8 cellular contexts compared by ENCODE assay signal in the genomic region with DNA sequence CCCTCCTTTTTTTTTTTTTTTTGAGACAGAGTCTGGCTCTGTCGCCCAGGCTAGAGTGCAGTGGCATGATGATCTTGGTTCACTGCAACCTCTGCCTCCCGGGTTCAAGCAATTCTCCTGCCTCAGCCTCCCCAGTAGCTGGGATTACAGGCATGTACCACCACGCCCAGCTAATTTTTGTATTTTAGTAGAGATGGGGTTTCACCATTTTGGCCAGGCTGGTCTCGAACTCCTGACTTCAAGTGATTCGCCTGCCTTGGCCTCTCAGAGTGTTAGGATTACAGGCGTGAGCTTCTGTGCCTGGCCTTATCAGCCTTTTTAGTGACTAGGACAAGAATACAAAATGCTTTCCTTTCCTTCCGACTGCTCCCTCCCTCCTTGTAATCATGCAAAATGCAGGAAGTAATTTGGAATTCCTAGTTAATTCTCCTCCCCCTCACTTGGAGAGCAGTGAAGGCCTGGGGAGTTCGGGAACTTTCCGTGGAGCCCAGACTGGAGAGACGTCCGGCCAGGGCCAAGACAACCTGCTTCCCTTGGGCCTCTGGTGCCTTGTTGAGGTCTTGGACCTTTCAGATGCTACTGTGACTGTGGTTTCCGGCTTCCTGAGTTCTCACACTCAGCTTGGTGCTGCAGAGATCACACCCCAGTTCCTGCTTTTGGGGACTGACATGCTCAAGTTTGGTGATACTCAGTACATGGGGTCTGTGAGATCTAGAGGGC. TPM values are rescaled to one million over a fixed set of nuclear protein-coding genes. Genes with fewer than 3 reads are reported as not detected.
DNase-seq lines count a peak whose midpoint lies in the region; ATAC-seq and TF ChIP-seq lines count a peak whose summit lies in the region.
"Not testable (repeated sequence)": the region's sequence is repeated elsewhere in the genome, so short reads cannot be mapped to it uniquely, and the experiment has no call there.

No MANE protein-coding gene starts in this region.

- H3K4me3 ChIP-seq in GM12864 (ENCODE audit: low read depth, low read length), result peak overlapping the region; percentile 8; the same call in 1 of the 2 replicates
- H3K4me3 ChIP-seq in body of pancreas; trophoblast cell (ENCODE audit: low read depth, low read length): not testable (repeated sequence)

- H3K27ac ChIP-seq in H9 (ENCODE audit: insufficient read length, low read depth, low read length) (peak overlapping the region; percentile 78), body of pancreas (peak overlapping the region in 3 of 4 donors; percentile 4 to 76 (median 63))
- not testable (repeated sequence) for H3K27ac ChIP-seq in trophoblast cell (ENCODE audit: low read depth, low read length)

- H3K9me3 ChIP-seq in H9 (ENCODE audit: control insufficient read depth, low read depth, low read length); body of pancreas; trophoblast cell (ENCODE audit: insufficient read depth, low read depth, low read length): not testable (repeated sequence)

- H3K27ac Mint-ChIP-seq in H9, result peak overlapping the region; percentile 82 to 98 (median 87); a peak in 6 of 7 replicates
- peak overlapping the region; percentile 99 for H3K27ac Mint-ChIP-seq in stimulated activated naive CD8-positive, alpha-beta T cell treated with anti-CD3 and anti-CD28 coated beads, Interleukin-15, Interleukin-2, amounts not matched to agents 100 ng/mL and 50 ng/mL, for 24 hours

- H3K18ac ChIP-seq in H9 (ENCODE audit: insufficient read length, low read depth, low read length), result peak overlapping the region; percentile 79
- not testable (repeated sequence) for H3K18ac ChIP-seq in trophoblast cell (ENCODE audit: low read length)

- not testable (repeated sequence) for H3K23ac ChIP-seq in H9 (ENCODE audit: insufficient read length, low read depth, low read length); trophoblast cell (ENCODE audit: low read length)

- no CpG with 5 or more reads among the region's 12 CpGs for WGBS in H9 (ENCODE audit: extremely low coverage, insufficient read length, low lambda C conversion rate)
- WGBS in body of pancreas, 2 donors, result 61 to 79% methylated on average over 10 to 12 of the region's 12 CpGs
- WGBS in trophoblast cell (ENCODE audit: extremely low coverage, insufficient coverage, insufficient read length), result no CpG with 5 or more reads among the region's 12 CpGs

- peaks cover 21 to 24% of the 10 kb centered on the region in 2 experiments for H3K4me1 Mint-ChIP-seq in H9
- peaks cover 47% of the 10 kb centered on the region for H3K4me1 Mint-ChIP-seq in stimulated activated naive CD8-positive, alpha-beta T cell treated with anti-CD3 and anti-CD28 coated beads, Interleukin-15, Interleukin-2, amounts not matched to agents 100 ng/mL and 50 ng/mL, for 24 hours (ENCODE audit: low read depth)

- ATAC-seq in body of pancreas, result not testable (repeated sequence)

- peak overlapping the region; percentile 91 for H2AFZ ChIP-seq in H9 (ENCODE audit: low read length)
- not testable (repeated sequence) for H2AFZ ChIP-seq in trophoblast cell (ENCODE audit: insufficient read depth, low read length, poor library complexity)

- H3K4me3 Mint-ChIP-seq in H9, result peak overlapping the region in 1 of 2 experiments; percentile 2; a peak in 2 of 5 replicates
- H3K4me3 Mint-ChIP-seq in stimulated activated naive CD8-positive, alpha-beta T cell treated with anti-CD3 and anti-CD28 coated beads, Interleukin-15, Interleukin-2, amounts not matched to agents 100 ng/mL and 50 ng/mL, for 24 hours, result peak overlapping the region; percentile 79

- H3K79me2 ChIP-seq in H9 (ENCODE audit: insufficient read depth, low read length); trophoblast cell (ENCODE audit: control insufficient read depth, insufficient read depth, low read length, poor library complexity): not testable (repeated sequence)

- H4K12ac ChIP-seq in trophoblast cell (ENCODE audit: low read depth, low read length), result peak overlapping the region; percentile 26

- peak overlapping the region; percentile 75 for H2BK20ac ChIP-seq in H9 (ENCODE audit: low read depth, low read length, poor library complexity, severe bottlenecking)

- peak overlapping the region; percentile 34 for H3K9ac ChIP-seq in H9 (ENCODE audit: extremely low read depth, insufficient read length, low read length)
- not testable (repeated sequence) for H3K9ac ChIP-seq in trophoblast cell (ENCODE audit: low read length)

- H3T11ph ChIP-seq in H9 (ENCODE audit: low read length), result not testable (repeated sequence)

- not testable (repeated sequence) for H4K5ac ChIP-seq in H9 (ENCODE audit: insufficient read length, low read depth, low read length)

- H3K4ac ChIP-seq in H9 (ENCODE audit: low read depth, low read length); trophoblast cell (ENCODE audit: low read depth, low read length): not testable (repeated sequence)

- TF ChIP-seq POLR2A in body of pancreas (IDR thresholded peaks at IDR 0.05), result peak in 2 of 3 donors; percentile 32 to 45

- H2BK120ac ChIP-seq in H9 (ENCODE audit: low read depth, low read length, poor library complexity, severe bottlenecking); trophoblast cell (ENCODE audit: insufficient read depth, low read length, poor library complexity): not testable (repeated sequence)

- TF ChIP-seq CTCF in GM12864 (IDR thresholded peaks at IDR 0.05; ENCODE audit: low read depth, low read length, missing control alignments); H9 (conservative IDR thresholded peaks at IDR 0.05); body of pancreas (IDR thresholded peaks at IDR 0.05): not testable (repeated sequence)

- H3K23me2 ChIP-seq in H9 (ENCODE audit: insufficient read length, low read depth, low read length, poor library complexity, severe bottlenecking), result not testable (repeated sequence)

- H3K4me2 ChIP-seq in H9 (ENCODE audit: insufficient read depth, insufficient read length, low read length); trophoblast cell (ENCODE audit: low read length): not testable (repeated sequence)

- H3K4me1 ChIP-seq in H9 (ENCODE audit: insufficient read depth, low read length), result not testable (repeated sequence)
- H3K4me1 ChIP-seq in body of pancreas (peaks cover 25% of the 10 kb centered on the region), trophoblast cell (ENCODE audit: control insufficient read depth in 1 of 2, insufficient read depth in 2 of 2, low read length in 2 of 2) (peaks cover 4 to 13% of the 10 kb centered on the region in 2 experiments)

- intact Hi-C loops in body of pancreas (cut with DNase I), result not testable (repeated sequence)

- not testable (repeated sequence) for H3K36me3 Mint-ChIP-seq in H9 (ENCODE audit: insufficient read depth in 1 of 3, low read depth in 3 of 3); stimulated activated naive CD8-positive, alpha-beta T cell treated with anti-CD3 and anti-CD28 coated beads, Interleukin-15, Interleukin-2, amounts not matched to agents 100 ng/mL and 50 ng/mL, for 24 hours (ENCODE audit: low read depth)

- H3K27me3 ChIP-seq in H9 (ENCODE audit: insufficient read depth, low read length); body of pancreas; trophoblast cell (ENCODE audit: insufficient read depth, low read length): not testable (repeated sequence)

- H4K20me1 ChIP-seq in H9 (ENCODE audit: control insufficient read depth, insufficient read depth, insufficient read length), result not testable (repeated sequence)

- H2BK15ac ChIP-seq in H9 (ENCODE audit: low read depth, low read length), result peak overlapping the region; percentile 92; the same call in 1 of the 2 replicates

- H3K36me3 ChIP-seq in body of pancreas (replicated peaks in 1 of 2; ENCODE audit: insufficient read depth in 1 of 2, low read depth in 2 of 2); trophoblast cell (ENCODE audit: control insufficient read depth in 1 of 2, insufficient read depth in 2 of 2, low read length in 2 of 2): not testable (repeated sequence)

- H3K56ac ChIP-seq in H9 (ENCODE audit: insufficient read length, low read depth, low read length), result not testable (repeated sequence)

- H3K79me1 ChIP-seq in H9 (ENCODE audit: insufficient read depth, low read depth, low read length, poor library complexity, severe bottlenecking); trophoblast cell (ENCODE audit: low read length): not testable (repeated sequence)

- H2BK12ac ChIP-seq in H9 (ENCODE audit: insufficient read length, low read depth, low read length) (peak overlapping the region; percentile 38), trophoblast cell (ENCODE audit: low read length) (peak overlapping the region; percentile 23)

- not testable (repeated sequence) for H3K9me3 Mint-ChIP-seq in H9; stimulated activated naive CD8-positive, alpha-beta T cell treated with anti-CD3 and anti-CD28 coated beads, Interleukin-15, Interleukin-2, amounts not matched to agents 100 ng/mL and 50 ng/mL, for 24 hours

- DNase-seq in GM12864 (ENCODE audit: low read depth) (peak; percentile 92), H9 (peak; percentile 59), M059J (ENCODE audit: low read depth) (peak; percentile 59), body of pancreas (peak in 3 of 4 donors; percentile 37 to 76 (median 38)), hypothalamus (lab: John Stamatoyannopoulos, UW) (peak in 33 of 51 donors; percentile 2 to 61 (median 26)), trophoblast cell (peak in 1 of 2 donors; percentile 11)
- peak; percentile 57 for DNase-seq in activated CD4-positive, alpha-beta T cell treated with anti-CD3 and anti-CD28 coated beads for 48 hours

- not testable (repeated sequence) for H2AK5ac ChIP-seq in H9 (ENCODE audit: insufficient read length, low read length)
- H2AK5ac ChIP-seq in trophoblast cell (ENCODE audit: low read length), result peak overlapping the region; percentile 18

- H3K27me3 Mint-ChIP-seq in H9 (ENCODE audit: low read depth), result peaks cover 19% of the 10 kb centered on the region
- H3K27me3 Mint-ChIP-seq in stimulated activated naive CD8-positive, alpha-beta T cell treated with anti-CD3 and anti-CD28 coated beads, Interleukin-15, Interleukin-2, amounts not matched to agents 100 ng/mL and 50 ng/mL, for 24 hours, result not testable (repeated sequence)

- H4K8ac ChIP-seq in H9 (replicated peaks; ENCODE audit: insufficient read length, low read depth, low read length) (peak overlapping the region; percentile 50), trophoblast cell (ENCODE audit: low read depth, low read length) (peak overlapping the region; percentile 13)

- H2BK5ac ChIP-seq in H9 (ENCODE audit: insufficient read length, low read length); trophoblast cell (ENCODE audit: low read depth, low read length, poor library complexity): not testable (repeated sequence)

- H4K91ac ChIP-seq in H9 (ENCODE audit: insufficient read length, low read depth, low read length), result not testable (repeated sequence)
- peak overlapping the region; percentile 43 for H4K91ac ChIP-seq in trophoblast cell (ENCODE audit: low read depth, low read length)

- peak overlapping the region; percentile 72; the same call in 1 of the 2 replicates for H3K14ac ChIP-seq in H9 (ENCODE audit: insufficient read depth, low read length)
- not testable (repeated sequence) for H3K14ac ChIP-seq in trophoblast cell (ENCODE audit: low read length)

RNA-seq across cellular contexts. Expression of a gene that starts 4.0 kb away (rescaled TPM):
- total RNA-seq in H9 (2021) (50.3 and 55.3 TPM in 2 replicates), body of pancreas (10 to 100 TPM; 17.6 to 25.1 TPM)
- 23.4 and 57.6 TPM in 2 replicates for total RNA-seq in M059J (2014; rRNA removed; shearing (Covaris generic))
- polyA plus RNA-seq in trophoblast cell (2013), result 20.3 and 21.4 TPM in 2 replicates

RNA-seq across cellular contexts. Expression of a gene that starts 25.8 kb away (rescaled TPM):
- total RNA-seq in H9 (2021) (335 and 347 TPM in 2 replicates), body of pancreas (100 to 1,000 TPM; 264 to 309 TPM)
- 139 and 201 TPM in 2 replicates for total RNA-seq in M059J (2014; rRNA removed; shearing (Covaris generic))
- 228 and 229 TPM in 2 replicates for polyA plus RNA-seq in trophoblast cell (2013)
